Comparison of ENCODE assay signal across 1 cellular context in the genomic region with DNA sequence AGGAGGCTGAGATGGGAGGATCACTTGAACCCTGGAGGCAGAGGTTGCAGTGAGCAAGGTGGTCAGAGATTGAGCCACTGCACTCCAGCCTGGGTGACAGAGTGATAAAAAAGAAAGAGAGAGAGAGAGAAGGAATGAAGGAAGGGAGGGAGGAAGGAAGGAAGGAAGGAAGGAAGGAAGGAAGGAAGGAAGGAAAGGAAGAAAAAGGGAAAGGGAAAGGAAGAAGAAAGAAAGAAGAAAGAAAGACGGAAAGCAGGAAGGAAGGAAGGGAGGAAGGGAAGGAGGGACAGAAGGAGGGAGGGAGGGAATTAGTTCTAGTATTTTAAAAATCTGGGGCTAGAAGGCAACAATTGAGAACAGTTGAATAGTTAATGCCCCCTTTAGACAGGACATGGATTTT.
TF ChIP-seq lines count a peak whose summit lies in the region.

No MANE protein-coding gene starts in this region.

TF ChIP-seq in K562, 482 proteins besides CTCF, POLR2A, EP300 and RAD21:
- no peak for TF ChIP-seq NFIC (IDR thresholded peaks at IDR 0.05)
- TF ChIP-seq, protein P1, sequence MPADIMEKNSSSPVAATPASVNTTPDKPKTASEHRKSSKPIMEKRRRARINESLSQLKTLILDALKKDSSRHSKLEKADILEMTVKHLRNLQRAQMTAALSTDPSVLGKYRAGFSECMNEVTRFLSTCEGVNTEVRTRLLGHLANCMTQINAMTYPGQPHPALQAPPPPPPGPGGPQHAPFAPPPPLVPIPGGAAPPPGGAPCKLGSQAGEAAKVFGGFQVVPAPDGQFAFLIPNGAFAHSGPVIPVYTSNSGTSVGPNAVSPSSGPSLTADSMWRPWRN (IDR thresholded peaks at IDR 0.05; ENCODE audit: low read depth), result no peak
- TF ChIP-seq, protein P2, sequence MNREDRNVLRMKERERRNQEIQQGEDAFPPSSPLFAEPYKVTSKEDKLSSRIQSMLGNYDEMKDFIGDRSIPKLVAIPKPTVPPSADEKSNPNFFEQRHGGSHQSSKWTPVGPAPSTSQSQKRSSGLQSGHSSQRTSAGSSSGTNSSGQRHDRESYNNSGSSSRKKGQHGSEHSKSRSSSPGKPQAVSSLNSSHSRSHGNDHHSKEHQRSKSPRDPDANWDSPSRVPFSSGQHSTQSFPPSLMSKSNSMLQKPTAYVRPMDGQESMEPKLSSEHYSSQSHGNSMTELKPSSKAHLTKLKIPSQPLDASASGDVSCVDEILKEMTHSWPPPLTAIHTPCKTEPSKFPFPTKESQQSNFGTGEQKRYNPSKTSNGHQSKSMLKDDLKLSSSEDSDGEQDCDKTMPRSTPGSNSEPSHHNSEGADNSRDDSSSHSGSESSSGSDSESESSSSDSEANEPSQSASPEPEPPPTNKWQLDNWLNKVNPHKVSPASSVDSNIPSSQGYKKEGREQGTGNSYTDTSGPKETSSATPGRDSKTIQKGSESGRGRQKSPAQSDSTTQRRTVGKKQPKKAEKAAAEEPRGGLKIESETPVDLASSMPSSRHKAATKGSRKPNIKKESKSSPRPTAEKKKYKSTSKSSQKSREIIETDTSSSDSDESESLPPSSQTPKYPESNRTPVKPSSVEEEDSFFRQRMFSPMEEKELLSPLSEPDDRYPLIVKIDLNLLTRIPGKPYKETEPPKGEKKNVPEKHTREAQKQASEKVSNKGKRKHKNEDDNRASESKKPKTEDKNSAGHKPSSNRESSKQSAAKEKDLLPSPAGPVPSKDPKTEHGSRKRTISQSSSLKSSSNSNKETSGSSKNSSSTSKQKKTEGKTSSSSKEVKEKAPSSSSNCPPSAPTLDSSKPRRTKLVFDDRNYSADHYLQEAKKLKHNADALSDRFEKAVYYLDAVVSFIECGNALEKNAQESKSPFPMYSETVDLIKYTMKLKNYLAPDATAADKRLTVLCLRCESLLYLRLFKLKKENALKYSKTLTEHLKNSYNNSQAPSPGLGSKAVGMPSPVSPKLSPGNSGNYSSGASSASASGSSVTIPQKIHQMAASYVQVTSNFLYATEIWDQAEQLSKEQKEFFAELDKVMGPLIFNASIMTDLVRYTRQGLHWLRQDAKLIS (CRISPR knock-in tag; IDR thresholded peaks at IDR 0.05), result no peak
- no peak for TF ChIP-seq ZC3H4 (CRISPR knock-in tag; IDR thresholded peaks at IDR 0.05; ENCODE audit: borderline replicate concordance)
- TF ChIP-seq, protein P3, sequence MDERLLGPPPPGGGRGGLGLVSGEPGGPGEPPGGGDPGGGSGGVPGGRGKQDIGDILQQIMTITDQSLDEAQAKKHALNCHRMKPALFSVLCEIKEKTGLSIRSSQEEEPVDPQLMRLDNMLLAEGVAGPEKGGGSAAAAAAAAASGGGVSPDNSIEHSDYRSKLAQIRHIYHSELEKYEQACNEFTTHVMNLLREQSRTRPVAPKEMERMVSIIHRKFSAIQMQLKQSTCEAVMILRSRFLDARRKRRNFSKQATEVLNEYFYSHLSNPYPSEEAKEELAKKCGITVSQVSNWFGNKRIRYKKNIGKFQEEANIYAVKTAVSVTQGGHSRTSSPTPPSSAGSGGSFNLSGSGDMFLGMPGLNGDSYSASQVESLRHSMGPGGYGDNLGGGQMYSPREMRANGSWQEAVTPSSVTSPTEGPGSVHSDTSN (CRISPR knock-in tag; IDR thresholded peaks at IDR 0.05; ENCODE audit: low read depth), result no peak
- TF ChIP-seq, protein P3 (tag; conservative IDR thresholded peaks at IDR 0.05; ENCODE audit: low read depth), result no peak
- no peak for TF ChIP-seq PPARD (CRISPR knock-in tag; IDR thresholded peaks at IDR 0.05)
- TF ChIP-seq, protein P4, sequence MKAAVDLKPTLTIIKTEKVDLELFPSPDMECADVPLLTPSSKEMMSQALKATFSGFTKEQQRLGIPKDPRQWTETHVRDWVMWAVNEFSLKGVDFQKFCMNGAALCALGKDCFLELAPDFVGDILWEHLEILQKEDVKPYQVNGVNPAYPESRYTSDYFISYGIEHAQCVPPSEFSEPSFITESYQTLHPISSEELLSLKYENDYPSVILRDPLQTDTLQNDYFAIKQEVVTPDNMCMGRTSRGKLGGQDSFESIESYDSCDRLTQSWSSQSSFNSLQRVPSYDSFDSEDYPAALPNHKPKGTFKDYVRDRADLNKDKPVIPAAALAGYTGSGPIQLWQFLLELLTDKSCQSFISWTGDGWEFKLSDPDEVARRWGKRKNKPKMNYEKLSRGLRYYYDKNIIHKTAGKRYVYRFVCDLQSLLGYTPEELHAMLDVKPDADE (conservative IDR thresholded peaks at IDR 0.05; ENCODE audit: control insufficient read depth, low read depth, low read length), result no peak
- TF ChIP-seq ZNF274 (IDR thresholded peaks at IDR 0.05; ENCODE audit: borderline replicate concordance, low read depth, low read length), result no peak
- TF ChIP-seq, protein P5, sequence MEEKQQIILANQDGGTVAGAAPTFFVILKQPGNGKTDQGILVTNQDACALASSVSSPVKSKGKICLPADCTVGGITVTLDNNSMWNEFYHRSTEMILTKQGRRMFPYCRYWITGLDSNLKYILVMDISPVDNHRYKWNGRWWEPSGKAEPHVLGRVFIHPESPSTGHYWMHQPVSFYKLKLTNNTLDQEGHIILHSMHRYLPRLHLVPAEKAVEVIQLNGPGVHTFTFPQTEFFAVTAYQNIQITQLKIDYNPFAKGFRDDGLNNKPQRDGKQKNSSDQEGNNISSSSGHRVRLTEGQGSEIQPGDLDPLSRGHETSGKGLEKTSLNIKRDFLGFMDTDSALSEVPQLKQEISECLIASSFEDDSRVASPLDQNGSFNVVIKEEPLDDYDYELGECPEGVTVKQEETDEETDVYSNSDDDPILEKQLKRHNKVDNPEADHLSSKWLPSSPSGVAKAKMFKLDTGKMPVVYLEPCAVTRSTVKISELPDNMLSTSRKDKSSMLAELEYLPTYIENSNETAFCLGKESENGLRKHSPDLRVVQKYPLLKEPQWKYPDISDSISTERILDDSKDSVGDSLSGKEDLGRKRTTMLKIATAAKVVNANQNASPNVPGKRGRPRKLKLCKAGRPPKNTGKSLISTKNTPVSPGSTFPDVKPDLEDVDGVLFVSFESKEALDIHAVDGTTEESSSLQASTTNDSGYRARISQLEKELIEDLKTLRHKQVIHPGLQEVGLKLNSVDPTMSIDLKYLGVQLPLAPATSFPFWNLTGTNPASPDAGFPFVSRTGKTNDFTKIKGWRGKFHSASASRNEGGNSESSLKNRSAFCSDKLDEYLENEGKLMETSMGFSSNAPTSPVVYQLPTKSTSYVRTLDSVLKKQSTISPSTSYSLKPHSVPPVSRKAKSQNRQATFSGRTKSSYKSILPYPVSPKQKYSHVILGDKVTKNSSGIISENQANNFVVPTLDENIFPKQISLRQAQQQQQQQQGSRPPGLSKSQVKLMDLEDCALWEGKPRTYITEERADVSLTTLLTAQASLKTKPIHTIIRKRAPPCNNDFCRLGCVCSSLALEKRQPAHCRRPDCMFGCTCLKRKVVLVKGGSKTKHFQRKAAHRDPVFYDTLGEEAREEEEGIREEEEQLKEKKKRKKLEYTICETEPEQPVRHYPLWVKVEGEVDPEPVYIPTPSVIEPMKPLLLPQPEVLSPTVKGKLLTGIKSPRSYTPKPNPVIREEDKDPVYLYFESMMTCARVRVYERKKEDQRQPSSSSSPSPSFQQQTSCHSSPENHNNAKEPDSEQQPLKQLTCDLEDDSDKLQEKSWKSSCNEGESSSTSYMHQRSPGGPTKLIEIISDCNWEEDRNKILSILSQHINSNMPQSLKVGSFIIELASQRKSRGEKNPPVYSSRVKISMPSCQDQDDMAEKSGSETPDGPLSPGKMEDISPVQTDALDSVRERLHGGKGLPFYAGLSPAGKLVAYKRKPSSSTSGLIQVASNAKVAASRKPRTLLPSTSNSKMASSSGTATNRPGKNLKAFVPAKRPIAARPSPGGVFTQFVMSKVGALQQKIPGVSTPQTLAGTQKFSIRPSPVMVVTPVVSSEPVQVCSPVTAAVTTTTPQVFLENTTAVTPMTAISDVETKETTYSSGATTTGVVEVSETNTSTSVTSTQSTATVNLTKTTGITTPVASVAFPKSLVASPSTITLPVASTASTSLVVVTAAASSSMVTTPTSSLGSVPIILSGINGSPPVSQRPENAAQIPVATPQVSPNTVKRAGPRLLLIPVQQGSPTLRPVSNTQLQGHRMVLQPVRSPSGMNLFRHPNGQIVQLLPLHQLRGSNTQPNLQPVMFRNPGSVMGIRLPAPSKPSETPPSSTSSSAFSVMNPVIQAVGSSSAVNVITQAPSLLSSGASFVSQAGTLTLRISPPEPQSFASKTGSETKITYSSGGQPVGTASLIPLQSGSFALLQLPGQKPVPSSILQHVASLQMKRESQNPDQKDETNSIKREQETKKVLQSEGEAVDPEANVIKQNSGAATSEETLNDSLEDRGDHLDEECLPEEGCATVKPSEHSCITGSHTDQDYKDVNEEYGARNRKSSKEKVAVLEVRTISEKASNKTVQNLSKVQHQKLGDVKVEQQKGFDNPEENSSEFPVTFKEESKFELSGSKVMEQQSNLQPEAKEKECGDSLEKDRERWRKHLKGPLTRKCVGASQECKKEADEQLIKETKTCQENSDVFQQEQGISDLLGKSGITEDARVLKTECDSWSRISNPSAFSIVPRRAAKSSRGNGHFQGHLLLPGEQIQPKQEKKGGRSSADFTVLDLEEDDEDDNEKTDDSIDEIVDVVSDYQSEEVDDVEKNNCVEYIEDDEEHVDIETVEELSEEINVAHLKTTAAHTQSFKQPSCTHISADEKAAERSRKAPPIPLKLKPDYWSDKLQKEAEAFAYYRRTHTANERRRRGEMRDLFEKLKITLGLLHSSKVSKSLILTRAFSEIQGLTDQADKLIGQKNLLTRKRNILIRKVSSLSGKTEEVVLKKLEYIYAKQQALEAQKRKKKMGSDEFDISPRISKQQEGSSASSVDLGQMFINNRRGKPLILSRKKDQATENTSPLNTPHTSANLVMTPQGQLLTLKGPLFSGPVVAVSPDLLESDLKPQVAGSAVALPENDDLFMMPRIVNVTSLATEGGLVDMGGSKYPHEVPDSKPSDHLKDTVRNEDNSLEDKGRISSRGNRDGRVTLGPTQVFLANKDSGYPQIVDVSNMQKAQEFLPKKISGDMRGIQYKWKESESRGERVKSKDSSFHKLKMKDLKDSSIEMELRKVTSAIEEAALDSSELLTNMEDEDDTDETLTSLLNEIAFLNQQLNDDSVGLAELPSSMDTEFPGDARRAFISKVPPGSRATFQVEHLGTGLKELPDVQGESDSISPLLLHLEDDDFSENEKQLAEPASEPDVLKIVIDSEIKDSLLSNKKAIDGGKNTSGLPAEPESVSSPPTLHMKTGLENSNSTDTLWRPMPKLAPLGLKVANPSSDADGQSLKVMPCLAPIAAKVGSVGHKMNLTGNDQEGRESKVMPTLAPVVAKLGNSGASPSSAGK (IDR thresholded peaks at IDR 0.05), result no peak
- TF ChIP-seq SUPT5H (IDR thresholded peaks at IDR 0.05), result peak; percentile 29; the same call in 1 of the 2 replicates
- TF ChIP-seq, protein P6, sequence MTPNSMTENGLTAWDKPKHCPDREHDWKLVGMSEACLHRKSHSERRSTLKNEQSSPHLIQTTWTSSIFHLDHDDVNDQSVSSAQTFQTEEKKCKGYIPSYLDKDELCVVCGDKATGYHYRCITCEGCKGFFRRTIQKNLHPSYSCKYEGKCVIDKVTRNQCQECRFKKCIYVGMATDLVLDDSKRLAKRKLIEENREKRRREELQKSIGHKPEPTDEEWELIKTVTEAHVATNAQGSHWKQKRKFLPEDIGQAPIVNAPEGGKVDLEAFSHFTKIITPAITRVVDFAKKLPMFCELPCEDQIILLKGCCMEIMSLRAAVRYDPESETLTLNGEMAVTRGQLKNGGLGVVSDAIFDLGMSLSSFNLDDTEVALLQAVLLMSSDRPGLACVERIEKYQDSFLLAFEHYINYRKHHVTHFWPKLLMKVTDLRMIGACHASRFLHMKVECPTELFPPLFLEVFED (CRISPR knock-in tag; conservative IDR thresholded peaks at IDR 0.05), result peak; percentile 59; the same call in 1 of the 2 replicates
- TF ChIP-seq, protein P7, sequence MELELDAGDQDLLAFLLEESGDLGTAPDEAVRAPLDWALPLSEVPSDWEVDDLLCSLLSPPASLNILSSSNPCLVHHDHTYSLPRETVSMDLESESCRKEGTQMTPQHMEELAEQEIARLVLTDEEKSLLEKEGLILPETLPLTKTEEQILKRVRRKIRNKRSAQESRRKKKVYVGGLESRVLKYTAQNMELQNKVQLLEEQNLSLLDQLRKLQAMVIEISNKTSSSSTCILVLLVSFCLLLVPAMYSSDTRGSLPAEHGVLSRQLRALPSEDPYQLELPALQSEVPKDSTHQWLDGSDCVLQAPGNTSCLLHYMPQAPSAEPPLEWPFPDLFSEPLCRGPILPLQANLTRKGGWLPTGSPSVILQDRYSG (tag; conservative IDR thresholded peaks at IDR 0.05; ENCODE audit: low read depth), result no peak
- TF ChIP-seq HDGF (IDR thresholded peaks at IDR 0.05), result no peak
- no peak for TF ChIP-seq FOXK1 (CRISPR knock-in tag; IDR thresholded peaks at IDR 0.05; ENCODE audit: borderline replicate concordance)
- TF ChIP-seq NFRKB (IDR thresholded peaks at IDR 0.05; ENCODE audit: low read depth), result no peak
- TF ChIP-seq ADNP (tag; IDR thresholded peaks at IDR 0.05), result no peak
- no peak for TF ChIP-seq RBM15 (IDR thresholded peaks at IDR 0.05; ENCODE audit: insufficient read depth, low read length)
- TF ChIP-seq, protein P8, sequence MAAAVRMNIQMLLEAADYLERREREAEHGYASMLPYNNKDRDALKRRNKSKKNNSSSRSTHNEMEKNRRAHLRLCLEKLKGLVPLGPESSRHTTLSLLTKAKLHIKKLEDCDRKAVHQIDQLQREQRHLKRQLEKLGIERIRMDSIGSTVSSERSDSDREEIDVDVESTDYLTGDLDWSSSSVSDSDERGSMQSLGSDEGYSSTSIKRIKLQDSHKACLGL (CRISPR knock-in tag; IDR thresholded peaks at IDR 0.05; ENCODE audit: borderline replicate concordance, poor library complexity, severe bottlenecking), result no peak
- no peak for TF ChIP-seq CTBP1 (IDR thresholded peaks at IDR 0.05; ENCODE audit: borderline replicate concordance)
- TF ChIP-seq, protein P9, sequence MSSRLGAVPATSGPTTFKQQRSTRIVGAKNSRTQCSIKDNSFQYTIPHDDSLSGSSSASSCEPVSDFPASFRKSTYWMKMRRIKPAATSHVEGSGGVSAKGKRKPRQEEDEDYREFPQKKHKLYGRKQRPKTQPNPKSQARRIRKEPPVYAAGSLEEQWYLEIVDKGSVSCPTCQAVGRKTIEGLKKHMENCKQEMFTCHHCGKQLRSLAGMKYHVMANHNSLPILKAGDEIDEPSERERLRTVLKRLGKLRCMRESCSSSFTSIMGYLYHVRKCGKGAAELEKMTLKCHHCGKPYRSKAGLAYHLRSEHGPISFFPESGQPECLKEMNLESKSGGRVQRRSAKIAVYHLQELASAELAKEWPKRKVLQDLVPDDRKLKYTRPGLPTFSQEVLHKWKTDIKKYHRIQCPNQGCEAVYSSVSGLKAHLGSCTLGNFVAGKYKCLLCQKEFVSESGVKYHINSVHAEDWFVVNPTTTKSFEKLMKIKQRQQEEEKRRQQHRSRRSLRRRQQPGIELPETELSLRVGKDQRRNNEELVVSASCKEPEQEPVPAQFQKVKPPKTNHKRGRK (tag; IDR thresholded peaks at IDR 0.05), result peak; percentile 74
- no peak for TF ChIP-seq TAF15 (IDR thresholded peaks at IDR 0.05; ENCODE audit: low read depth, low read length)
- TF ChIP-seq CAMTA2 (CRISPR knock-in tag; conservative IDR thresholded peaks at IDR 0.05), result no peak
- TF ChIP-seq KDM1A (IDR thresholded peaks at IDR 0.05), result no peak
- TF ChIP-seq ARID1B (IDR thresholded peaks at IDR 0.05), result no peak
